ENCODE assay signal across 15 cellular contexts in genomic region chr1:232472485-232473041, GRCh38.
DNase-seq lines count a peak whose midpoint lies in the region; ATAC-seq, FAIRE-seq and TF ChIP-seq lines count a peak whose summit lies in the region.
"Had no signal": no experiment of that assay in that cellular context is flagged by ENCODE, and none has a peak within 500 bp of the region (broad histone marks: within the 10 kb centered on the region; RNA-seq: fewer than 3 reads in every experiment).

No MANE protein-coding gene starts in this region.

- no peaks in the 10 kb centered on the region for H4K20me1 ChIP-seq in HepG2 (ENCODE audit: insufficient read depth, low read length)
- H4K20me1 ChIP-seq in smooth muscle cell (ENCODE audit: low read depth) = no peaks in the 10 kb centered on the region

- intact Hi-C loops in HepG2 (cut with micrococcal nuclease; ENCODE audit: unreplicated experiment) (no loop called here), right lobe of liver (cut with DNase I) (no loop called here), ascending aorta (cut with DNase I) (no loop called here)

- no peak for ATAC-seq in HepG2
- ATAC-seq in right lobe of liver = no peak
- no peak for ATAC-seq in gastroesophageal sphincter
- ATAC-seq: upper lobe of right lung had no signal

- BruUV-seq in HepG2 (replicated peaks; lab: Mats Ljungman, UMichigan) = no TSS peak

- TF ChIP-seq CTCF in HepG2 (CRISPR knock-in tag; IDR thresholded peaks at IDR 0.05) (no peak), right lobe of liver (IDR thresholded peaks at IDR 0.05) (no peak), ascending aorta (IDR thresholded peaks at IDR 0.05) (no peak), gastroesophageal sphincter (IDR thresholded peaks at IDR 0.05) (no peak), smooth muscle cell (IDR thresholded peaks at IDR 0.05; ENCODE audit: borderline replicate concordance, insufficient read depth, poor library complexity, severe bottlenecking) (no peak)

- H3K27ac ChIP-seq in HepG2 (ENCODE audit: extremely low read length, insufficient read depth, low read length) (no peak overlapping the region), right lobe of liver (no peak overlapping the region), ascending aorta (peak overlapping the region; percentile 11 to 38), gastroesophageal sphincter (peak overlapping the region in 3 of 4 donors; percentile 11 to 40 (median 39)), smooth muscle cell (ENCODE audit: low read depth) (peak overlapping the region; percentile 97)
- H3K27ac ChIP-seq: 22Rv1, breast epithelium, epithelial cell of prostate, KMS-11, upper lobe of right lung had no signal

- H3K36me3 ChIP-seq in HepG2 (replicated peaks in 1 of 2; ENCODE audit: control insufficient read depth in 1 of 2, insufficient read depth in 2 of 2, low read length in 2 of 2) (no peaks in the 10 kb centered on the region), right lobe of liver (peaks cover 0 to 9% (median 0%) of the 10 kb centered on the region in 4 donors), ascending aorta (no peaks in the 10 kb centered on the region), gastroesophageal sphincter (peaks cover 0 to 24% of the 10 kb centered on the region in 2 donors), smooth muscle cell (ENCODE audit: low read depth) (peaks cover 8% of the 10 kb centered on the region)
- H3K36me3 ChIP-seq: breast epithelium had no signal

- CTCF ChIA-PET in HepG2 (lab: Yijun Ruan, JAX; ENCODE audit: low intra/inter-chr PET ratio, low total read pairs) = no interaction called here

- H3F3A ChIP-seq in smooth muscle cell (ENCODE audit: low read depth) = peaks cover 51% of the 10 kb centered on the region

- no peak overlapping the region for H3K4me2 ChIP-seq in HepG2 (ENCODE audit: low read depth, low read length)
- peak overlapping the region; percentile 78 for H3K4me2 ChIP-seq in smooth muscle cell
- H3K4me2 ChIP-seq: KMS-11 had no signal

- TF ChIP-seq EP300 in HepG2 (IDR thresholded peaks at IDR 0.05; ENCODE audit: low read depth in 2 of 2, low read length in 2 of 2) = no peak
- TF ChIP-seq EP300 in HepG2 (CRISPR knock-in tag; IDR thresholded peaks at IDR 0.05; ENCODE audit: borderline replicate concordance) = no peak
- no peak for TF ChIP-seq EP300 in gastroesophageal sphincter (IDR thresholded peaks at IDR 0.05)

- DNase-seq in HepG2 (ENCODE audit: low spot score) (no peak), right lobe of liver (no peak), ascending aorta (ENCODE audit: low spot score in 2 of 2) (no peak), smooth muscle cell (lab: John Stamatoyannopoulos, UW; ENCODE audit: unreplicated experiment) (no peak), COLO668 (lab: John Stamatoyannopoulos, UW; ENCODE audit: unreplicated experiment) (no peak), GM12892 (ENCODE audit: insufficient read length) (no peak), KBM-7 (no peak)
- DNase-seq: activated CD4-positive, alpha-beta T cell treated with anti-CD3 and anti-CD28 coated beads for 1 hour; NCI-H2107; upper lobe of right lung had no signal

- POLR2A ChIA-PET in HepG2 (lab: Yijun Ruan, JAX) = no interaction called here

- FAIRE-seq in HepG2 (lab: Jason Lieb, UNC) = no peak
- FAIRE-seq in GM12892 (lab: Jason Lieb, UNC) = no peak

- in situ Hi-C loops in HepG2 (cut with HindIII; ENCODE audit: extremely low pct_ligation_motif_present, low pct_unique_long_range_greater_than_20kb) = no loop called here
- in situ Hi-C loops in KBM-7 (cut with MboI; ENCODE audit: low pct_unique_long_range_greater_than_20kb, low sequenced_read_pairs) = no loop called here

- TF ChIP-seq POLR2A in HepG2 (IDR thresholded peaks at IDR 0.05; ENCODE audit: insufficient read depth in 1 of 2, low read depth in 2 of 2, low read length in 2 of 2) = no peak
- TF ChIP-seq POLR2A in right lobe of liver (IDR thresholded peaks at IDR 0.05) = no peak
- no peak for TF ChIP-seq POLR2A in gastroesophageal sphincter (IDR thresholded peaks at IDR 0.05)
- TF ChIP-seq POLR2A in GM12892 (IDR thresholded peaks at IDR 0.05; ENCODE audit: low read depth, low read length) = no peak

- H2AFZ ChIP-seq in HepG2 (ENCODE audit: low read length) (no peak overlapping the region), smooth muscle cell (ENCODE audit: low read depth) (no peak overlapping the region)

- no peak for TF ChIP-seq RAD21 in HepG2 (CRISPR knock-in tag; IDR thresholded peaks at IDR 0.05)

- H3K4me3 ChIP-seq in HepG2 (replicated peaks in 1 of 3; ENCODE audit: insufficient read depth in 1 of 3, low read depth in 2 of 3, low read length in 3 of 3) (no peak overlapping the region), right lobe of liver (no peak overlapping the region), ascending aorta (no peak overlapping the region), gastroesophageal sphincter (no peak overlapping the region), smooth muscle cell (no peak overlapping the region)
- H3K4me3 ChIP-seq: breast epithelium, upper lobe of right lung had no signal

- 31% methylated on average over 3 of the region's 3 CpGs for WGBS in HepG2 (ENCODE audit: low lambda C conversion rate)
- WGBS in right lobe of liver (ENCODE audit: insufficient coverage, low coverage, low lambda C conversion rate, missing lambda C conversion rate) = 89% methylated on average over 3 of the region's 3 CpGs
- 41 to 48% methylated on average over 3 of the region's 3 CpGs for WGBS in gastroesophageal sphincter (ENCODE audit: low coverage in 1 of 2), 2 donors
- WGBS in smooth muscle cell (ENCODE audit: low lambda C conversion rate) = 7% methylated on average over 3 of the region's 3 CpGs

- H3K79me2 ChIP-seq in HepG2 (ENCODE audit: insufficient read depth, low read length) (no peaks in the 10 kb centered on the region), smooth muscle cell (ENCODE audit: low read depth) (peaks cover 12% of the 10 kb centered on the region)

- H3K9me3 ChIP-seq in HepG2 (ENCODE audit: low read length) (no peaks in the 10 kb centered on the region), right lobe of liver (no peaks in the 10 kb centered on the region), ascending aorta (no peaks in the 10 kb centered on the region), gastroesophageal sphincter (no peaks in the 10 kb centered on the region), smooth muscle cell (replicated peaks; ENCODE audit: low read depth) (no peaks in the 10 kb centered on the region)
- H3K9me3 ChIP-seq: breast epithelium, upper lobe of right lung had no signal

- H3K4me1 ChIP-seq in HepG2 (ENCODE audit: insufficient read depth, low read length) (no peaks in the 10 kb centered on the region), right lobe of liver (no peaks in the 10 kb centered on the region), ascending aorta (peaks cover 0 to 7% of the 10 kb centered on the region in 2 donors), gastroesophageal sphincter (peaks cover 6 to 42% (median 13%) of the 10 kb centered on the region in 3 donors), smooth muscle cell (ENCODE audit: low read depth) (peaks cover 36% of the 10 kb centered on the region)
- H3K4me1 ChIP-seq: breast epithelium had no signal

- H3K9ac ChIP-seq in HepG2 (ENCODE audit: insufficient read depth, low read depth, low read length) (no peak overlapping the region), smooth muscle cell (ENCODE audit: low read depth) (peak overlapping the region; percentile 80)
- H3K9ac ChIP-seq: KMS-11 had no signal

- H3K27me3 ChIP-seq in HepG2 (ENCODE audit: control insufficient read depth in 1 of 2, insufficient read depth in 2 of 2, low read length in 2 of 2) = no peaks in the 10 kb centered on the region
- no peaks in the 10 kb centered on the region for H3K27me3 ChIP-seq in right lobe of liver
- no peaks in the 10 kb centered on the region for H3K27me3 ChIP-seq in ascending aorta
- H3K27me3 ChIP-seq in gastroesophageal sphincter = no peaks in the 10 kb centered on the region
- no peaks in the 10 kb centered on the region for H3K27me3 ChIP-seq in smooth muscle cell (ENCODE audit: low read depth)
- H3K27me3 ChIP-seq: breast epithelium, upper lobe of right lung had no signal

TF ChIP-seq in HepG2, 621 proteins besides CTCF, POLR2A, EP300 and RAD21:
- TF ChIP-seq ATF7 (IDR thresholded peaks at IDR 0.05) (peak; percentile 46; the same call in 1 of the 2 replicates), ATF7 (CRISPR knock-in tag; IDR thresholded peaks at IDR 0.05) (no peak), NRL (CRISPR knock-in tag; IDR thresholded peaks at IDR 0.05; ENCODE audit: borderline replicate concordance) (no peak)

Comparison
In these comparisons a context has a peak if more than half of its experiments do, and no peak if none do; other contexts are left out.
1. H3K27ac ChIP-seq: peak in ascending aorta (2 of 2), gastroesophageal sphincter (3 of 4) and smooth muscle cell (single experiment); none in HepG2 (single experiment) and right lobe of liver (0 of 3).